1 cellular context compared by ENCODE assay signal in genomic region chr17:63600569-63601438, GRCh38.
A peak's percentile ranks its signal among the peaks of the same experiment; 100 is the strongest.
TF ChIP-seq lines count a peak whose summit lies in the region.

Gene TACO1, plus strand, starts transcription at chr17:63600895. Its CDS starts 189 bp downstream, at chr17:63601084.

TF ChIP-seq in HepG2, 621 proteins besides CTCF, POLR2A, EP300 and RAD21 (continued from another document and continues in another):
- TF ChIP-seq STAT6 (CRISPR knock-in tag; IDR thresholded peaks at IDR 0.05; ENCODE audit: borderline replicate concordance) = peak; percentile 79; the same call in 1 of the 2 replicates
- peak; percentile 50; the same call in 1 of the 2 replicates for TF ChIP-seq ZNF646 (CRISPR knock-in tag; IDR thresholded peaks at IDR 0.05)
- TF ChIP-seq ZSCAN22 (CRISPR knock-in tag; IDR thresholded peaks at IDR 0.05) = no peak
- TF ChIP-seq ZZZ3 (CRISPR knock-in tag; IDR thresholded peaks at IDR 0.05; ENCODE audit: borderline replicate concordance) = peak; percentile 98
- peak; percentile 40; the same call in 1 of the 2 replicates for TF ChIP-seq ZNF512 (CRISPR knock-in tag; IDR thresholded peaks at IDR 0.05)
- TF ChIP-seq PCBP1 (IDR thresholded peaks at IDR 0.05; ENCODE audit: borderline replicate concordance, low read depth, low read length) = 0 out of 2 replicates have a peak, but pooled peaks have one; percentile 77
- TF ChIP-seq ZNF740 (CRISPR knock-in tag; IDR thresholded peaks at IDR 0.05) = peak; percentile 77
- peak; percentile 95 for TF ChIP-seq MTERF4 (CRISPR knock-in tag; IDR thresholded peaks at IDR 0.05)
- peak; percentile 66 for TF ChIP-seq SNAPC4 (CRISPR knock-in tag; IDR thresholded peaks at IDR 0.05)
- TF ChIP-seq ZNF224 (CRISPR knock-in tag; IDR thresholded peaks at IDR 0.05) = peak; percentile 89; the same call in 1 of the 2 replicates
- peak; percentile 99 for TF ChIP-seq ZGPAT (CRISPR knock-in tag; IDR thresholded peaks at IDR 0.05)
- TF ChIP-seq HINFP (CRISPR knock-in tag; IDR thresholded peaks at IDR 0.05; ENCODE audit: low read depth) = peak; percentile 30; the same call in 1 of the 2 replicates
